Comparison of ENCODE assay signal across 8 cellular contexts in the genomic region with DNA sequence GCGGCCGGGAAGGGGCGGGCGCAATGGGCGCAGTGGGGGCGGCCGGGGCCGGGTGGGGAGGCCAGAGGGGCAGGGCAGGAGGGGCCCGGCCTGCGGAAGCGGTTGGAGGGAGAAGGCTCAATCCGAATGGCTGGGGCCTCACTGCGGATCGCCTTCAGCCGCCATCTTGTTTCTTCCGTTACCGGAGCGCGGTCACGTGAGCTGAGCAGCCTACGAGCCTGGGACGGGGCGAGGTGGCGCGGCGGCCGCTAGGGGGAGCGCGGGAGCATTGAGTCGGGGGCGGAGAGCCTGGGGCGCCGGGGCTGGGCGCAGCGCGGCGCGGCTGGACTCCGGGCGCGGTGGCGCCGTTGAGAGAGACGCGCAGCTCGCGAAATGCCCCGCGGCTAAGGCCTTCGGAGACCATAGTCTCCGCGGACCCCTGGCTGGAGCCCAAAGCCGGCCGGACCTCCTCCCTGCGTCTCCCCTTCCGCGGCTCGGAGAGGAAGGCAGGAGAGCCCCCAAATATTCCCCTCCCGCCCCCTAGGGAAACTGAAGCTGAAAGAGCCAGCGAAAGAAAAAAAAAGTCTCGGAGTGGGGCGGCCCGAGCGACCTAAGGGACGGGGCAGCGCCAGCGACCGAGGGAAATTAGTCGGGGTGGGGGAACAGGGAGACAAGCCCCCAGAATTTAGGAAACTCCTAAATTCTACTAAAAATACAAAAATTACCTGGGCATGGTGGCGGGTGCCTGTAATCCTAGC. TPM values are rescaled to one million over a fixed set of nuclear protein-coding genes. Genes with fewer than 3 reads are reported as not detected.
DNase-seq lines count a peak whose midpoint lies in the region; ATAC-seq, FAIRE-seq and TF ChIP-seq lines count a peak whose summit lies in the region.
"Not testable (repeated sequence)": the region's sequence is repeated elsewhere in the genome, so short reads cannot be mapped to it uniquely, and the experiment has no call there.

A gene (minus strand): TSS at position 190 of the 737 bp plus-strand sequence. CDS start 22,221 bp downstream, outside the sequence.

- TF ChIP-seq POLR2A in GM12892 (IDR thresholded peaks at IDR 0.05; ENCODE audit: low read depth, low read length) (peak; percentile 70), transverse colon (IDR thresholded peaks at IDR 0.05) (peak; percentile 86)

- not testable (repeated sequence) for H3K27me3 ChIP-seq in trophoblast cell (ENCODE audit: insufficient read depth, low read length); transverse colon

- peak within 1 kb of the TSS; percentile 87 for H3K4me2 ChIP-seq in trophoblast cell (ENCODE audit: low read length)

- H3K36me3 Mint-ChIP-seq in activated naive CD8-positive, alpha-beta T cell treated with anti-CD3 and anti-CD28 coated beads, Interleukin-2, amount 50 U/mL, for 24 hours (ENCODE audit: low read depth), result not testable (repeated sequence)

- peak; percentile 94 for ATAC-seq in HG02840 (IDR thresholded peaks at IDR 0.05; ENCODE audit: low FRiP score, unreplicated experiment)
- peak; percentile 98 for ATAC-seq in activated naive CD8-positive, alpha-beta T cell treated with anti-CD3 and anti-CD28 coated beads, Interleukin-2, amount 50 U/mL, for 24 hours

- not testable (repeated sequence) for H3K27me3 Mint-ChIP-seq in activated naive CD8-positive, alpha-beta T cell treated with anti-CD3 and anti-CD28 coated beads, Interleukin-2, amount 50 U/mL, for 24 hours

- H2AK5ac ChIP-seq in trophoblast cell (ENCODE audit: low read length), result not testable (repeated sequence)

- H3K79me1 ChIP-seq in trophoblast cell (ENCODE audit: low read length), result not testable (repeated sequence)

- not testable (repeated sequence) for H3K4me1 ChIP-seq in trophoblast cell (ENCODE audit: control insufficient read depth in 1 of 2, insufficient read depth in 2 of 2, low read length in 2 of 2)
- peaks cover 0 to 10% (median 6%) of the 10 kb centered on the region in 4 donors for H3K4me1 ChIP-seq in transverse colon

- peak within 1 kb of the TSS; percentile 78 for H3K4me3 ChIP-seq in trophoblast cell (ENCODE audit: low read depth, low read length)
- peak within 1 kb of the TSS; percentile 68 to 92 (median 86) for H3K4me3 ChIP-seq in transverse colon

- TF ChIP-seq CTCF in transverse colon (IDR thresholded peaks at IDR 0.05), result peak; percentile 71 to 99 (median 95)

- in situ Hi-C loops in transverse colon (cut with MboI; ENCODE audit: low pct_ligation_motif_present in 1 of 4, low pct_unique_long_range_greater_than_20kb in 1 of 4, low sequenced_read_pairs in 3 of 4), result not testable (repeated sequence)

- H4K8ac ChIP-seq in trophoblast cell (ENCODE audit: low read depth, low read length), result peak within 1 kb of the TSS; percentile 97

- intact Hi-C loops in cardiac septum (cut with DNase I), result loop anchor here (2.0 kb wide), 1 partner anchor 43 kb away; no protein-coding TSS in a partner anchor
- intact Hi-C loops in transverse colon (cut with DNase I; ENCODE audit: low total_unique reads), result not testable (repeated sequence)

- peak within 1 kb of the TSS; percentile 94 for H4K91ac ChIP-seq in trophoblast cell (ENCODE audit: low read depth, low read length)

- peak within 1 kb of the TSS; percentile 71 for H2BK12ac ChIP-seq in trophoblast cell (ENCODE audit: low read length)

- H3K4me3 Mint-ChIP-seq in activated naive CD8-positive, alpha-beta T cell treated with anti-CD3 and anti-CD28 coated beads, Interleukin-2, amount 50 U/mL, for 24 hours, result peak within 1 kb of the TSS; percentile 82

- peak within 1 kb of the TSS; percentile 80 for H2BK120ac ChIP-seq in trophoblast cell (ENCODE audit: insufficient read depth, low read length, poor library complexity)

- peak within 1 kb of the TSS; percentile 80 for H3K9ac ChIP-seq in trophoblast cell (ENCODE audit: low read length)

- peak within 1 kb of the TSS; percentile 89 for H2AFZ ChIP-seq in trophoblast cell (ENCODE audit: insufficient read depth, low read length, poor library complexity)

- H3K4me1 Mint-ChIP-seq in activated naive CD8-positive, alpha-beta T cell treated with anti-CD3 and anti-CD28 coated beads, Interleukin-2, amount 50 U/mL, for 24 hours, result peaks cover 21% of the 10 kb centered on the region

- peak within 1 kb of the TSS; percentile 79 for H3K14ac ChIP-seq in trophoblast cell (ENCODE audit: low read length)

- not testable (repeated sequence) for H3K79me2 ChIP-seq in trophoblast cell (ENCODE audit: control insufficient read depth, insufficient read depth, low read length, poor library complexity)

- H2BK5ac ChIP-seq in trophoblast cell (ENCODE audit: low read depth, low read length, poor library complexity), result peak within 1 kb of the TSS; percentile 90

- DNase-seq in GM12892 (ENCODE audit: insufficient read length), result peak; percentile 69
- DNase-seq in NCI-H1417 treated with DMSO at 0.1 percent for 48 hours (lab: John Stamatoyannopoulos, UW), result peak; percentile 76
- peak; percentile 88 to 96 for DNase-seq in SW 1271 (lab: John Stamatoyannopoulos, UW)
- peak; percentile 100 for DNase-seq in activated naive CD8-positive, alpha-beta T cell treated with anti-CD3 and anti-CD28 coated beads, Interleukin-2, amount 50 U/mL, for 24 hours
- DNase-seq in cardiac septum (ENCODE audit: low spot score), result peak; percentile 100
- DNase-seq in trophoblast cell, result peak; percentile 94 to 95
- DNase-seq in transverse colon, result peak; percentile 99

- H3K4ac ChIP-seq in trophoblast cell (ENCODE audit: low read depth, low read length), result peak within 1 kb of the TSS; percentile 95

- H3K27ac ChIP-seq in trophoblast cell (ENCODE audit: low read depth, low read length) (peak within 1 kb of the TSS; percentile 92), transverse colon (peak within 1 kb of the TSS; percentile 95 to 98 (median 96))

- peak within 1 kb of the TSS; percentile 85 for H3K27ac Mint-ChIP-seq in activated naive CD8-positive, alpha-beta T cell treated with anti-CD3 and anti-CD28 coated beads, Interleukin-2, amount 50 U/mL, for 24 hours

- H4K12ac ChIP-seq in trophoblast cell (ENCODE audit: low read depth, low read length), result peak within 1 kb of the TSS; percentile 91

- FAIRE-seq in GM12892 (lab: Jason Lieb, UNC), result peak; percentile 94

- WGBS in trophoblast cell (ENCODE audit: extremely low coverage, insufficient coverage, insufficient read length), result no CpG with 5 or more reads among the region's 70 CpGs
- 0 to 1% methylated on average over 17 to 31 of the region's 70 CpGs for WGBS in transverse colon (ENCODE audit: low coverage in 1 of 2), 2 donors

- H3K9me3 Mint-ChIP-seq in activated naive CD8-positive, alpha-beta T cell treated with anti-CD3 and anti-CD28 coated beads, Interleukin-2, amount 50 U/mL, for 24 hours, result not testable (repeated sequence)

- H3K9me3 ChIP-seq in trophoblast cell (ENCODE audit: insufficient read depth, low read depth, low read length); transverse colon: not testable (repeated sequence)

- not testable (repeated sequence) for H3K36me3 ChIP-seq in trophoblast cell (ENCODE audit: control insufficient read depth in 1 of 2, insufficient read depth in 2 of 2, low read length in 2 of 2); transverse colon

- peak within 1 kb of the TSS; percentile 93 for H3K18ac ChIP-seq in trophoblast cell (ENCODE audit: low read length)

- not testable (repeated sequence) for H3K23ac ChIP-seq in trophoblast cell (ENCODE audit: low read length)

- not testable (repeated sequence) for TF ChIP-seq EP300 in transverse colon (IDR thresholded peaks at IDR 0.05; ENCODE audit: low read depth)

RNA-seq across cellular contexts. Expression of the gene that starts here (rescaled TPM):
- polyA plus RNA-seq in GM12892 (2012; ENCODE audit: missing spikeins), result 5.2 TPM
- total RNA-seq in cardiac septum, result 4.2 TPM
- polyA plus RNA-seq in trophoblast cell (2013), result 5.6 and 6.7 TPM in 2 replicates
- total RNA-seq in transverse colon, result 1 to 10 TPM in 3 of 4 donors, under 1 TPM in 1; 0.37 to 5.2 (median 4.7) TPM

Comparison
In these comparisons a context has a peak if more than half of its experiments do, and no peak if none do; other contexts are left out.
1. Peak in every context shown above with its lines: DNase-seq, ATAC-seq, H3K4me3 ChIP-seq and H3K27ac ChIP-seq.